1 cellular context compared by ENCODE assay signal in the genomic region with DNA sequence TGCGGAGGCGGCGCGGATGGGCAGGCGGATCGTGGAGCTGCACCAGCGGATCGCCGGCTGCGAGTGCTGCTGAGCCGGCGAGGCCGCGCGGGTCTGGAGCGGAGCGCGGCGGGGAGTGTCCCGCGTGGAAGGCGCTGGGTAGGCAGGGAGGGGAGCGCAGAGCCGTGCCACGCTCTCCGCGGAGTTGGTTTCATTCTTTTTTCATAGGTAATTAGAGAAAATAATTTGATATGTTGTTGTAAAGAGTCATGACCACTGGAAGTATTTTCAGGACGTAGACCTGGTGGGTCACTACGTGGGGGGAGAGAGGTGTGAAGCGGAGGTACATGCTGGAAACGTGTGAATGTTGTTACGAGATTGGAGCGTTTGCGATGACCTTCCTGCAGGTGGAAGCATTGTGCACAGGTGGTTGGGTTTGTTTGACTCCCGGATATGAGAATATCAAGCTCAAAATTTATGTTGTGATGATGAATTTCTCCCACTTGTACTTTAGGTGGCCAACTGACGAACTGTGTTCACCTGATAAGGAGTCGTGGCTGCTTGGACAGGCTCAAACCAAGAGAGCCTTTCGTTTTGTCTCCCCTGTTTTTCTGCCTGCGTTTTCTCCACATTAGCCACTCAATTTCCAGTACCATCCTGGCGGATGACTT.
A peak's percentile ranks its signal among the peaks of the same experiment; 100 is the strongest.
TF ChIP-seq lines count a peak whose summit lies in the region.

No MANE protein-coding gene starts in this region.

TF ChIP-seq in K562, 482 proteins besides CTCF, POLR2A, EP300 and RAD21 (continued from another document and continues in another):
- TF ChIP-seq, protein P1, sequence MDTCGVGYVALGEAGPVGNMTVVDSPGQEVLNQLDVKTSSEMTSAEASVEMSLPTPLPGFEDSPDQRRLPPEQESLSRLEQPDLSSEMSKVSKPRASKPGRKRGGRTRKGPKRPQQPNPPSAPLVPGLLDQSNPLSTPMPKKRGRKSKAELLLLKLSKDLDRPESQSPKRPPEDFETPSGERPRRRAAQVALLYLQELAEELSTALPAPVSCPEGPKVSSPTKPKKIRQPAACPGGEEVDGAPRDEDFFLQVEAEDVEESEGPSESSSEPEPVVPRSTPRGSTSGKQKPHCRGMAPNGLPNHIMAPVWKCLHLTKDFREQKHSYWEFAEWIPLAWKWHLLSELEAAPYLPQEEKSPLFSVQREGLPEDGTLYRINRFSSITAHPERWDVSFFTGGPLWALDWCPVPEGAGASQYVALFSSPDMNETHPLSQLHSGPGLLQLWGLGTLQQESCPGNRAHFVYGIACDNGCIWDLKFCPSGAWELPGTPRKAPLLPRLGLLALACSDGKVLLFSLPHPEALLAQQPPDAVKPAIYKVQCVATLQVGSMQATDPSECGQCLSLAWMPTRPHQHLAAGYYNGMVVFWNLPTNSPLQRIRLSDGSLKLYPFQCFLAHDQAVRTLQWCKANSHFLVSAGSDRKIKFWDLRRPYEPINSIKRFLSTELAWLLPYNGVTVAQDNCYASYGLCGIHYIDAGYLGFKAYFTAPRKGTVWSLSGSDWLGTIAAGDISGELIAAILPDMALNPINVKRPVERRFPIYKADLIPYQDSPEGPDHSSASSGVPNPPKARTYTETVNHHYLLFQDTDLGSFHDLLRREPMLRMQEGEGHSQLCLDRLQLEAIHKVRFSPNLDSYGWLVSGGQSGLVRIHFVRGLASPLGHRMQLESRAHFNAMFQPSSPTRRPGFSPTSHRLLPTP (IDR thresholded peaks at IDR 0.05; ENCODE audit: borderline replicate concordance, extremely low read depth, insufficient read length), result no peak
- TF ChIP-seq CREBBP (IDR thresholded peaks at IDR 0.05; ENCODE audit: low read depth, low read length) (peak; percentile 72), YY1 (IDR thresholded peaks at IDR 0.05; ENCODE audit: borderline replicate concordance in 1 of 3, control insufficient read depth in 1 of 3, extremely low read depth in 1 of 3, insufficient read depth in 3 of 3, insufficient read length in 1 of 3, insufficient replicate concordance in 2 of 3, low read depth in 1 of 3, low read length in 2 of 3) (no peak), NELFE (IDR thresholded peaks at IDR 0.05; ENCODE audit: insufficient read depth, insufficient read length) (no peak), CBFA2T2 (conservative IDR thresholded peaks at IDR 0.05) (peak; percentile 56), PHB2 (IDR thresholded peaks at IDR 0.05; ENCODE audit: low read depth) (0 out of 2 replicates have a peak, but pooled peaks have one; percentile 25), MTA3 (IDR thresholded peaks at IDR 0.05; ENCODE audit: borderline replicate concordance) (peak; percentile 51), NBN (IDR thresholded peaks at IDR 0.05; ENCODE audit: low read depth) (peak; percentile 82; the same call in 1 of the 2 replicates), JUN (IDR thresholded peaks at IDR 0.05; ENCODE audit: borderline replicate concordance, low read depth, low read length) (0 out of 2 replicates have a peak, but pooled peaks have one; percentile 53), JUN (CRISPR knock-in tag; IDR thresholded peaks at IDR 0.05; ENCODE audit: borderline replicate concordance) (no peak), POLR2AphosphoS5 (IDR thresholded peaks at IDR 0.05; ENCODE audit: control insufficient read depth, insufficient read depth, low read depth, low read length) (peak; percentile 49), DPF2 (IDR thresholded peaks at IDR 0.05) (peak; percentile 74), TEAD4 (IDR thresholded peaks at IDR 0.05; ENCODE audit: low read length) (peak; percentile 65), TEAD4 (CRISPR knock-in tag; IDR thresholded peaks at IDR 0.05; ENCODE audit: borderline replicate concordance) (no peak), CBX3 (IDR thresholded peaks at IDR 0.05; ENCODE audit: borderline replicate concordance in 1 of 2, low read length in 2 of 2) (no peak), CREB1 (IDR thresholded peaks at IDR 0.05) (0 out of 2 replicates have a peak, but pooled peaks have one; percentile 7), CREB1 (CRISPR knock-in tag; IDR thresholded peaks at IDR 0.05) (no peak), L3MBTL2 (IDR thresholded peaks at IDR 0.05) (peak; percentile 79), NCOA6 (IDR thresholded peaks at IDR 0.05) (no peak), TAF1 (IDR thresholded peaks at IDR 0.05; ENCODE audit: control insufficient read depth, extremely low read depth, insufficient read depth, low read length, severe bottlenecking) (peak; percentile 34), E2F3 (CRISPR knock-in tag; IDR thresholded peaks at IDR 0.05) (no peak), CHD1 (IDR thresholded peaks at IDR 0.05; ENCODE audit: low read length) (peak; percentile 70), ZNF668 (CRISPR knock-in tag; IDR thresholded peaks at IDR 0.05) (no peak), ATF3 (IDR thresholded peaks at IDR 0.05) (peak; percentile 41), ATF3 (CRISPR knock-in tag; conservative IDR thresholded peaks at IDR 0.05) (no peak), TEAD1 (CRISPR knock-in tag; IDR thresholded peaks at IDR 0.05) (peak in 1 of 2 experiments; percentile 26; a peak in 1 of 4 replicates), NFIC (IDR thresholded peaks at IDR 0.05) (peak; percentile 26; the same call in 1 of the 2 replicates), NR3C1 (CRISPR knock-in tag; IDR thresholded peaks at IDR 0.05) (0 out of 2 replicates have a peak, but pooled peaks have one; percentile 27), HNRNPUL1 (IDR thresholded peaks at IDR 0.05; ENCODE audit: low read length) (no peak), BCOR (IDR thresholded peaks at IDR 0.05) (0 out of 2 replicates have a peak, but pooled peaks have one; percentile 43)
- TF ChIP-seq, protein P2, sequence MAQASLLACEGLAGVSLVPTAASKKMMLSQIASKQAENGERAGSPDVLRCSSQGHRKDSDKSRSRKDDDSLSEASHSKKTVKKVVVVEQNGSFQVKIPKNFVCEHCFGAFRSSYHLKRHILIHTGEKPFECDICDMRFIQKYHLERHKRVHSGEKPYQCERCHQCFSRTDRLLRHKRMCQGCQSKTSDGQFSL (CRISPR knock-in tag; IDR thresholded peaks at IDR 0.05), result 0 out of 2 replicates have a peak, but pooled peaks have one; percentile 41
- TF ChIP-seq, protein P2 (tag; IDR thresholded peaks at IDR 0.05), result no peak
- TF ChIP-seq, protein P3, sequence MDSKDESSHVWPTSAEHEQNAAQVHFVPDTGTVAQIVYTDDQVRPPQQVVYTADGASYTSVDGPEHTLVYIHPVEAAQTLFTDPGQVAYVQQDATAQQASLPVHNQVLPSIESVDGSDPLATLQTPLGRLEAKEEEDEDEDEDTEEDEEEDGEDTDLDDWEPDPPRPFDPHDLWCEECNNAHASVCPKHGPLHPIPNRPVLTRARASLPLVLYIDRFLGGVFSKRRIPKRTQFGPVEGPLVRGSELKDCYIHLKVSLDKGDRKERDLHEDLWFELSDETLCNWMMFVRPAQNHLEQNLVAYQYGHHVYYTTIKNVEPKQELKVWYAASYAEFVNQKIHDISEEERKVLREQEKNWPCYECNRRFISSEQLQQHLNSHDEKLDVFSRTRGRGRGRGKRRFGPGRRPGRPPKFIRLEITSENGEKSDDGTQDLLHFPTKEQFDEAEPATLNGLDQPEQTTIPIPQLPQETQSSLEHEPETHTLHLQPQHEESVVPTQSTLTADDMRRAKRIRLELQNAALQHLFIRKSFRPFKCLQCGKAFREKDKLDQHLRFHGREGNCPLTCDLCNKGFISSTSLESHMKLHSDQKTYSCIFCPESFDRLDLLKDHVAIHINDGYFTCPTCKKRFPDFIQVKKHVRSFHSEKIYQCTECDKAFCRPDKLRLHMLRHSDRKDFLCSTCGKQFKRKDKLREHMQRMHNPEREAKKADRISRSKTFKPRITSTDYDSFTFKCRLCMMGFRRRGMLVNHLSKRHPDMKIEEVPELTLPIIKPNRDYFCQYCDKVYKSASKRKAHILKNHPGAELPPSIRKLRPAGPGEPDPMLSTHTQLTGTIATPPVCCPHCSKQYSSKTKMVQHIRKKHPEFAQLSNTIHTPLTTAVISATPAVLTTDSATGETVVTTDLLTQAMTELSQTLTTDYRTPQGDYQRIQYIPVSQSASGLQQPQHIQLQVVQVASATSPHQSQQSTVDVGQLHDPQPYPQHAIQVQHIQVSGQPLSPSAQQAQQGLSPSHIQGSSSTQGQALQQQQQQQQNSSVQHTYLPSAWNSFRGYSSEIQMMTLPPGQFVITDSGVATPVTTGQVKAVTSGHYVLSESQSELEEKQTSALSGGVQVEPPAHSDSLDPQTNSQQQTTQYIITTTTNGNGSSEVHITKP (IDR thresholded peaks at IDR 0.05; ENCODE audit: partially characterized antibody), result peak; percentile 58
- TF ChIP-seq, protein P4, sequence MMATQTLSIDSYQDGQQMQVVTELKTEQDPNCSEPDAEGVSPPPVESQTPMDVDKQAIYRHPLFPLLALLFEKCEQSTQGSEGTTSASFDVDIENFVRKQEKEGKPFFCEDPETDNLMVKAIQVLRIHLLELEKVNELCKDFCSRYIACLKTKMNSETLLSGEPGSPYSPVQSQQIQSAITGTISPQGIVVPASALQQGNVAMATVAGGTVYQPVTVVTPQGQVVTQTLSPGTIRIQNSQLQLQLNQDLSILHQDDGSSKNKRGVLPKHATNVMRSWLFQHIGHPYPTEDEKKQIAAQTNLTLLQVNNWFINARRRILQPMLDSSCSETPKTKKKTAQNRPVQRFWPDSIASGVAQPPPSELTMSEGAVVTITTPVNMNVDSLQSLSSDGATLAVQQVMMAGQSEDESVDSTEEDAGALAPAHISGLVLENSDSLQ (IDR thresholded peaks at IDR 0.05), result peak; percentile 47
- TF ChIP-seq, protein P5, sequence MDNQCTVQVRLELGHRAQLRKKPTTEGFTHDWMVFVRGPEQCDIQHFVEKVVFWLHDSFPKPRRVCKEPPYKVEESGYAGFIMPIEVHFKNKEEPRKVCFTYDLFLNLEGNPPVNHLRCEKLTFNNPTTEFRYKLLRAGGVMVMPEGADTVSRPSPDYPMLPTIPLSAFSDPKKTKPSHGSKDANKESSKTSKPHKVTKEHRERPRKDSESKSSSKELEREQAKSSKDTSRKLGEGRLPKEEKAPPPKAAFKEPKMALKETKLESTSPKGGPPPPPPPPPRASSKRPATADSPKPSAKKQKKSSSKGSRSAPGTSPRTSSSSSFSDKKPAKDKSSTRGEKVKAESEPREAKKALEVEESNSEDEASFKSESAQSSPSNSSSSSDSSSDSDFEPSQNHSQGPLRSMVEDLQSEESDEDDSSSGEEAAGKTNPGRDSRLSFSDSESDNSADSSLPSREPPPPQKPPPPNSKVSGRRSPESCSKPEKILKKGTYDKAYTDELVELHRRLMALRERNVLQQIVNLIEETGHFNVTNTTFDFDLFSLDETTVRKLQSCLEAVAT (IDR thresholded peaks at IDR 0.05), result peak; percentile 55 to 83; a peak in 3 of 4 replicates
- TF ChIP-seq, protein P6, sequence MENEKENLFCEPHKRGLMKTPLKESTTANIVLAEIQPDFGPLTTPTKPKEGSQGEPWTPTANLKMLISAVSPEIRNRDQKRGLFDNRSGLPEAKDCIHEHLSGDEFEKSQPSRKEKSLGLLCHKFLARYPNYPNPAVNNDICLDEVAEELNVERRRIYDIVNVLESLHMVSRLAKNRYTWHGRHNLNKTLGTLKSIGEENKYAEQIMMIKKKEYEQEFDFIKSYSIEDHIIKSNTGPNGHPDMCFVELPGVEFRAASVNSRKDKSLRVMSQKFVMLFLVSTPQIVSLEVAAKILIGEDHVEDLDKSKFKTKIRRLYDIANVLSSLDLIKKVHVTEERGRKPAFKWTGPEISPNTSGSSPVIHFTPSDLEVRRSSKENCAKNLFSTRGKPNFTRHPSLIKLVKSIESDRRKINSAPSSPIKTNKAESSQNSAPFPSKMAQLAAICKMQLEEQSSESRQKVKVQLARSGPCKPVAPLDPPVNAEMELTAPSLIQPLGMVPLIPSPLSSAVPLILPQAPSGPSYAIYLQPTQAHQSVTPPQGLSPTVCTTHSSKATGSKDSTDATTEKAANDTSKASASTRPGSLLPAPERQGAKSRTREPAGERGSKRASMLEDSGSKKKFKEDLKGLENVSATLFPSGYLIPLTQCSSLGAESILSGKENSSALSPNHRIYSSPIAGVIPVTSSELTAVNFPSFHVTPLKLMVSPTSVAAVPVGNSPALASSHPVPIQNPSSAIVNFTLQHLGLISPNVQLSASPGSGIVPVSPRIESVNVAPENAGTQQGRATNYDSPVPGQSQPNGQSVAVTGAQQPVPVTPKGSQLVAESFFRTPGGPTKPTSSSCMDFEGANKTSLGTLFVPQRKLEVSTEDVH (IDR thresholded peaks at IDR 0.05; ENCODE audit: low read depth, partially characterized antibody), result peak; percentile 61
- TF ChIP-seq, protein P7, sequence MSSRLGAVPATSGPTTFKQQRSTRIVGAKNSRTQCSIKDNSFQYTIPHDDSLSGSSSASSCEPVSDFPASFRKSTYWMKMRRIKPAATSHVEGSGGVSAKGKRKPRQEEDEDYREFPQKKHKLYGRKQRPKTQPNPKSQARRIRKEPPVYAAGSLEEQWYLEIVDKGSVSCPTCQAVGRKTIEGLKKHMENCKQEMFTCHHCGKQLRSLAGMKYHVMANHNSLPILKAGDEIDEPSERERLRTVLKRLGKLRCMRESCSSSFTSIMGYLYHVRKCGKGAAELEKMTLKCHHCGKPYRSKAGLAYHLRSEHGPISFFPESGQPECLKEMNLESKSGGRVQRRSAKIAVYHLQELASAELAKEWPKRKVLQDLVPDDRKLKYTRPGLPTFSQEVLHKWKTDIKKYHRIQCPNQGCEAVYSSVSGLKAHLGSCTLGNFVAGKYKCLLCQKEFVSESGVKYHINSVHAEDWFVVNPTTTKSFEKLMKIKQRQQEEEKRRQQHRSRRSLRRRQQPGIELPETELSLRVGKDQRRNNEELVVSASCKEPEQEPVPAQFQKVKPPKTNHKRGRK (tag; IDR thresholded peaks at IDR 0.05), result no peak
- TF ChIP-seq, protein P8, sequence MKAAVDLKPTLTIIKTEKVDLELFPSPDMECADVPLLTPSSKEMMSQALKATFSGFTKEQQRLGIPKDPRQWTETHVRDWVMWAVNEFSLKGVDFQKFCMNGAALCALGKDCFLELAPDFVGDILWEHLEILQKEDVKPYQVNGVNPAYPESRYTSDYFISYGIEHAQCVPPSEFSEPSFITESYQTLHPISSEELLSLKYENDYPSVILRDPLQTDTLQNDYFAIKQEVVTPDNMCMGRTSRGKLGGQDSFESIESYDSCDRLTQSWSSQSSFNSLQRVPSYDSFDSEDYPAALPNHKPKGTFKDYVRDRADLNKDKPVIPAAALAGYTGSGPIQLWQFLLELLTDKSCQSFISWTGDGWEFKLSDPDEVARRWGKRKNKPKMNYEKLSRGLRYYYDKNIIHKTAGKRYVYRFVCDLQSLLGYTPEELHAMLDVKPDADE (conservative IDR thresholded peaks at IDR 0.05; ENCODE audit: control insufficient read depth, low read depth, low read length), result 0 out of 2 replicates have a peak, but pooled peaks have one; percentile 5
